ENCODE assay signal across 8 cellular contexts in the genomic region with DNA sequence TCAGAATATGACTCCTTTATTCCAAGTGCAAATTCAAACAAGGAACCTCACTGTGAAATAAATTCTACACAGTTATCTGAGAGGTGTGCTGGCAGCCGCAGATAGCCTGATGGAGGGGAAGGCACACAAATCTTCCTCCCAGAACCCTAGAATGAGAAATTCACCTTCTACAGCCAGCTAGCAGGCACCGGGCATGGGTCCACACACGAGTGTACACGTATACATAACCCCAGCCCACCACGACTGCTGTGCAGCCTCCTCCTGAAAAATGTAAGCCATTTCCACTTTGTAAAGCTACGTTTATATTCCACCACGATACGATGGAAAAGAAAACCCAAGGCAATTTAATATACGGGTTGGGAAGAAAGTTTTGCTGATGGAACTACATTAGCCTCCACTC. TPM values are rescaled to one million over a fixed set of nuclear protein-coding genes. Genes with fewer than 3 reads are reported as not detected.
DNase-seq lines count a peak whose midpoint lies in the region; ATAC-seq lines count a peak whose summit lies in the region.

No MANE protein-coding gene starts in this region.

- H3K36me3 ChIP-seq in iPS-15b (ENCODE audit: control insufficient read depth, insufficient read depth, low read length), result no peaks in the 10 kb centered on the region

- H3K36me3 Mint-ChIP-seq in activated T-helper 2 cell treated with anti-CD3 and anti-CD28 coated beads, Interferon-gamma antibody, Interleukin-2, Interleukin-4, amounts not matched to agents 10 μg/mL and 5 μg/mL and 100 μg/mL, durations not matched to agents 14 hours and 24 hours and 36 hours (ENCODE audit: low read depth), result peaks cover 51% of the 10 kb centered on the region
- H3K36me3 Mint-ChIP-seq in stimulated activated naive CD8-positive, alpha-beta T cell treated with anti-CD3 and anti-CD28 coated beads, Interleukin-15, Interleukin-2, amounts not matched to agents 100 ng/mL and 50 ng/mL, for 24 hours (ENCODE audit: low read depth), result peaks cover 47% of the 10 kb centered on the region

- peak overlapping the region; percentile 96 for H3K27ac Mint-ChIP-seq in activated T-helper 2 cell treated with anti-CD3 and anti-CD28 coated beads, Interferon-gamma antibody, Interleukin-2, Interleukin-4, amounts not matched to agents 10 μg/mL and 5 μg/mL and 100 μg/mL, durations not matched to agents 14 hours and 24 hours and 36 hours
- peak overlapping the region; percentile 92 for H3K27ac Mint-ChIP-seq in stimulated activated naive CD8-positive, alpha-beta T cell treated with anti-CD3 and anti-CD28 coated beads, Interleukin-15, Interleukin-2, amounts not matched to agents 100 ng/mL and 50 ng/mL, for 24 hours

- H3K4me1 ChIP-seq in iPS-15b (ENCODE audit: control insufficient read depth, insufficient read depth, low read length), result peaks cover 10% of the 10 kb centered on the region

- H3K9ac ChIP-seq in iPS-15b (ENCODE audit: low read depth, low read length), result peak overlapping the region; percentile 77

- H3K4me1 Mint-ChIP-seq in activated T-helper 2 cell treated with anti-CD3 and anti-CD28 coated beads, Interferon-gamma antibody, Interleukin-2, Interleukin-4, amounts not matched to agents 10 μg/mL and 5 μg/mL and 100 μg/mL, durations not matched to agents 14 hours and 24 hours and 36 hours (ENCODE audit: low read depth), result peaks cover 54% of the 10 kb centered on the region
- peaks cover 33% of the 10 kb centered on the region for H3K4me1 Mint-ChIP-seq in stimulated activated naive CD8-positive, alpha-beta T cell treated with anti-CD3 and anti-CD28 coated beads, Interleukin-15, Interleukin-2, amounts not matched to agents 100 ng/mL and 50 ng/mL, for 24 hours (ENCODE audit: low read depth)

- no peaks in the 10 kb centered on the region for H3K9me3 ChIP-seq in iPS-15b (ENCODE audit: control insufficient read depth, insufficient read depth, low read length)

- peak; percentile 2 for DNase-seq in stimulated activated CD4-positive, alpha-beta T cell treated with anti-CD3 and anti-CD28 coated beads, Interleukin-1b, Interleukin-23, amount 100 ng/mL, for 48 hours
- DNase-seq in stimulated activated CD4-positive, alpha-beta T cell treated with anti-CD3 and anti-CD28 coated beads, Interleukin-4, amount 100 ng/mL, for 24 hours, result no peak
- no peak for DNase-seq in activated T-helper 2 cell treated with anti-CD3 and anti-CD28 coated beads, Interferon-gamma antibody, Interleukin-2, Interleukin-4, amounts not matched to agents 10 μg/mL and 5 μg/mL and 100 μg/mL, durations not matched to agents 14 hours and 24 hours and 36 hours (ENCODE audit: low spot score)
- DNase-seq in NCI-H146 treated with DMSO at 0.1 percent for 48 hours (lab: John Stamatoyannopoulos, UW; ENCODE audit: unreplicated experiment) (no peak), NCI-H524 (lab: John Stamatoyannopoulos, UW) (no peak)

- intact Hi-C loops in activated T-helper 2 cell treated with anti-CD3 and anti-CD28 coated beads, Interferon-gamma antibody, Interleukin-2, Interleukin-4, amounts not matched to agents 10 μg/mL and 5 μg/mL and 100 μg/mL, durations not matched to agents 14 hours and 24 hours and 36 hours (cut with micrococcal nuclease), result loop anchor here (1.0 to 5.0 kb wide), 6 partner anchors 16 to 1879 kb away; a partner anchor contains a TSS

- peak overlapping the region; percentile 92 for H3K4me3 Mint-ChIP-seq in activated T-helper 2 cell treated with anti-CD3 and anti-CD28 coated beads, Interferon-gamma antibody, Interleukin-2, Interleukin-4, amounts not matched to agents 10 μg/mL and 5 μg/mL and 100 μg/mL, durations not matched to agents 14 hours and 24 hours and 36 hours (ENCODE audit: low read depth)
- peak overlapping the region; percentile 94 for H3K4me3 Mint-ChIP-seq in stimulated activated naive CD8-positive, alpha-beta T cell treated with anti-CD3 and anti-CD28 coated beads, Interleukin-15, Interleukin-2, amounts not matched to agents 100 ng/mL and 50 ng/mL, for 24 hours

- H3K4me3 ChIP-seq in iPS-15b (ENCODE audit: low read depth, low read length), result peak overlapping the region; percentile 94

- H3K27me3 Mint-ChIP-seq in activated T-helper 2 cell treated with anti-CD3 and anti-CD28 coated beads, Interferon-gamma antibody, Interleukin-2, Interleukin-4, amounts not matched to agents 10 μg/mL and 5 μg/mL and 100 μg/mL, durations not matched to agents 14 hours and 24 hours and 36 hours (ENCODE audit: low read depth), result no peaks in the 10 kb centered on the region
- H3K27me3 Mint-ChIP-seq in stimulated activated naive CD8-positive, alpha-beta T cell treated with anti-CD3 and anti-CD28 coated beads, Interleukin-15, Interleukin-2, amounts not matched to agents 100 ng/mL and 50 ng/mL, for 24 hours, result no peaks in the 10 kb centered on the region

- no peaks in the 10 kb centered on the region for H3K9me3 Mint-ChIP-seq in activated T-helper 2 cell treated with anti-CD3 and anti-CD28 coated beads, Interferon-gamma antibody, Interleukin-2, Interleukin-4, amounts not matched to agents 10 μg/mL and 5 μg/mL and 100 μg/mL, durations not matched to agents 14 hours and 24 hours and 36 hours
- H3K9me3 Mint-ChIP-seq in stimulated activated naive CD8-positive, alpha-beta T cell treated with anti-CD3 and anti-CD28 coated beads, Interleukin-15, Interleukin-2, amounts not matched to agents 100 ng/mL and 50 ng/mL, for 24 hours, result no peaks in the 10 kb centered on the region

- no peak for ATAC-seq in GM21619 (IDR thresholded peaks at IDR 0.05; ENCODE audit: unreplicated experiment)

- peaks cover 12% of the 10 kb centered on the region for H3K27me3 ChIP-seq in iPS-15b (ENCODE audit: control insufficient read depth, insufficient read depth, low read length)

RNA-seq across cellular contexts. Expression of a gene that starts 1.8 kb away (rescaled TPM):
- 58.3 and 58.9 TPM in 2 replicates for total RNA-seq in activated T-helper 2 cell treated with anti-CD3 and anti-CD28 coated beads, Interferon-gamma antibody, Interleukin-2, Interleukin-4, amounts not matched to agents 10 μg/mL and 5 μg/mL and 100 μg/mL, durations not matched to agents 14 hours and 24 hours and 36 hours
